Comparison of ENCODE assay signal across 9 cellular contexts in the genomic region with DNA sequence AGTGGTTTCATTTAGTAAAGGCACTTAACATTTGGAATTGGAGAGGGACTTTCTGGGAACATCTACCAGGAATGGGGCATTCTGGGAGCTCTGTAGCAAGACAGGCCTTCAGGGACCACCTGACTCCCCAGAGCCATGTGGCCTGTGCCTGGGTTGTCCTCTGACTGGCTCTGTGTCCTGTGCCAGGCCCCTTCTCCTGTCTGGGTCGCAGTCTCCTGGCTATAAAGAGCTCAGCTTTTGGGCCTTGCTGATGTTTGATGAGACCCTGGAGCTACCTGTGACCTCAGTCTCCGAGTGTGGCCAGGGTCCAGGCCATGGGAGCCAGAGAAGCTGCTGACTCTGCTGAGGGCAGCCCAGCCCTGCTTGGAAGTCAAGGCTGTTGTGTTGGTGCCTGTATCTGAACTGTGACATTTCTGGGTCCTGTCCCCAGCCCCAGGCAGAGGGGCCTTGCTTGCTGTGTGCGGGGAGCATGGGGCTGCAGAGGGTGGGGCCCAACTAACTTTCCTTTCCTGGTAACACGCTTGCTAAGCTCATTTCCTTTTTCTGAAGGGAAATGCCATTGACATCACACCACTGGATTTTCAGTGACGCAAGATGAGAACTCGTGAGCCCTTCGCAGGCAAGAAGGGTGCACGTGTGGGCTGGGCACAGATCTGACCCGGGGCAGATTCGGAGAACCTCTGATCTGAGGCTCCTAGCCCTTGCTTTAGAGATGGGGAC. TPM values are rescaled to one million over a fixed set of nuclear protein-coding genes. Genes with fewer than 3 reads are reported as not detected.
DNase-seq lines count a peak whose midpoint lies in the region; ATAC-seq and TF ChIP-seq lines count a peak whose summit lies in the region.
"Had no signal": no experiment of that assay in that cellular context is flagged by ENCODE, and none has a peak within 500 bp of the region (broad histone marks: within the 10 kb centered on the region; RNA-seq: fewer than 3 reads in every experiment).

No MANE protein-coding gene starts in this region.

- peak; percentile 66 to 90 (median 76) for ATAC-seq in heart left ventricle
- ATAC-seq in GM19395 (IDR thresholded peaks at IDR 0.05; ENCODE audit: unreplicated experiment) = no peak
- ATAC-seq: SK-N-SH treated with all-trans-retinoic acid at 6 μM for 48 hours had no signal

- peak; percentile 13 to 14 for TF ChIP-seq POLR2A in heart left ventricle (IDR thresholded peaks at IDR 0.05)

- H3K4me1 Mint-ChIP-seq in activated T-cell treated with anti-CD3 and anti-CD28 coated beads, Interleukin-2, amount 50 U/mL, for 24 hours (ENCODE audit: low read depth) = peaks cover 46% of the 10 kb centered on the region

- H3K9me3 Mint-ChIP-seq in activated T-cell treated with anti-CD3 and anti-CD28 coated beads, Interleukin-2, amount 50 U/mL, for 24 hours = peaks cover 11% of the 10 kb centered on the region

- intact Hi-C loops in heart left ventricle (cut with DNase I) = no loop called here

- no peaks in the 10 kb centered on the region for H3F3A ChIP-seq in smooth muscle cell (ENCODE audit: low read depth)

- 50 to 66% (median 61%) methylated on average over 3 to 10 of the region's 10 CpGs for WGBS in heart left ventricle, 4 donors
- WGBS in smooth muscle cell (ENCODE audit: low lambda C conversion rate) = 63% methylated on average over 10 of the region's 10 CpGs

- no peaks in the 10 kb centered on the region for H4K20me1 ChIP-seq in smooth muscle cell (ENCODE audit: low read depth)

- H3K27me3 ChIP-seq in heart left ventricle = no peaks in the 10 kb centered on the region
- H3K27me3 ChIP-seq in smooth muscle cell (ENCODE audit: low read depth) = no peaks in the 10 kb centered on the region
- no peaks in the 10 kb centered on the region for H3K27me3 ChIP-seq in SJCRH30

- TF ChIP-seq CTCF in heart left ventricle (IDR thresholded peaks at IDR 0.05) (no peak), smooth muscle cell (IDR thresholded peaks at IDR 0.05; ENCODE audit: borderline replicate concordance, insufficient read depth, poor library complexity, severe bottlenecking) (no peak)

- no peaks in the 10 kb centered on the region for H3K27me3 Mint-ChIP-seq in activated T-cell treated with anti-CD3 and anti-CD28 coated beads, Interleukin-2, amount 50 U/mL, for 24 hours

- H3K36me3 Mint-ChIP-seq in activated T-cell treated with anti-CD3 and anti-CD28 coated beads, Interleukin-2, amount 50 U/mL, for 24 hours (ENCODE audit: low read depth) = no peaks in the 10 kb centered on the region

- DNase-seq in HS-5 (ENCODE audit: low read depth) (peak; percentile 71), heart left ventricle (peak in 4 of 5 donors; percentile 63 to 80 (median 72)), smooth muscle cell (lab: John Stamatoyannopoulos, UW; ENCODE audit: unreplicated experiment) (no peak), SJCRH30 (no peak), iPS-NIHi7 (ENCODE audit: extremely low spot score) (no peak), GM19238 (ENCODE audit: insufficient read length, low spot score) (no peak)
- DNase-seq in activated T-cell treated with anti-CD3 and anti-CD28 coated beads, Interleukin-2, amount 50 U/mL, for 24 hours = peak; percentile 43

- H3K27ac ChIP-seq in heart left ventricle = peak overlapping the region; percentile 79 to 96 (median 90)
- peak overlapping the region; percentile 59 for H3K27ac ChIP-seq in smooth muscle cell (ENCODE audit: low read depth)
- H3K27ac ChIP-seq in SJCRH30 = no peak overlapping the region

- no peaks in the 10 kb centered on the region for H3K79me2 ChIP-seq in smooth muscle cell (ENCODE audit: low read depth)

- H3K36me3 ChIP-seq in heart left ventricle (no peaks in the 10 kb centered on the region), smooth muscle cell (ENCODE audit: low read depth) (no peaks in the 10 kb centered on the region), SJCRH30 (no peaks in the 10 kb centered on the region)

- peak overlapping the region; percentile 39 for H3K9ac ChIP-seq in smooth muscle cell (ENCODE audit: low read depth)

- no peak overlapping the region for H3K4me2 ChIP-seq in smooth muscle cell

- no peak overlapping the region for H3K4me3 Mint-ChIP-seq in activated T-cell treated with anti-CD3 and anti-CD28 coated beads, Interleukin-2, amount 50 U/mL, for 24 hours

- H2AFZ ChIP-seq in smooth muscle cell (ENCODE audit: low read depth) = peak overlapping the region; percentile 27

- H3K9me3 ChIP-seq in heart left ventricle (peaks cover 0 to 12% (median 7%) of the 10 kb centered on the region in 12 donors), smooth muscle cell (replicated peaks; ENCODE audit: low read depth) (no peaks in the 10 kb centered on the region), SJCRH30 (replicated peaks) (no peaks in the 10 kb centered on the region)

- peak overlapping the region; percentile 67 for H3K27ac Mint-ChIP-seq in activated T-cell treated with anti-CD3 and anti-CD28 coated beads, Interleukin-2, amount 50 U/mL, for 24 hours

- H3K4me1 ChIP-seq in heart left ventricle (peaks cover 0 to 53% (median 23%) of the 10 kb centered on the region in 12 donors), smooth muscle cell (ENCODE audit: low read depth) (no peaks in the 10 kb centered on the region), SJCRH30 (peaks cover 5% of the 10 kb centered on the region; the same call in 1 of the 2 replicates)

- peak overlapping the region in 2 of 12 donors; percentile 10 to 19 for H3K4me3 ChIP-seq in heart left ventricle
- no peak overlapping the region for H3K4me3 ChIP-seq in smooth muscle cell
- H3K4me3 ChIP-seq in SJCRH30 = no peak overlapping the region

RNA-seq across cellular contexts. Expression of a gene that starts 41.3 kb away (rescaled TPM):
- total RNA-seq in heart left ventricle (10 to 100 TPM; 20.1 to 67.1 (median 26.9) TPM), smooth muscle cell (147 and 171 TPM in 2 replicates)
- polyA plus RNA-seq in heart left ventricle (10 to 100 TPM; 46.4 to 79.0 TPM), smooth muscle cell (330 and 444 TPM in 2 replicates)
- 0.15 and 0.30 TPM in 2 replicates for total RNA-seq in SJCRH30 (2014; rRNA removed; shearing (Covaris generic))

Comparison
In these comparisons a context has a peak if more than half of its experiments do, and no peak if none do; other contexts are left out.
1. DNase-seq: peak in HS-5 (single experiment), activated T-cell treated with anti-CD3 and anti-CD28 coated beads, Interleukin-2, amount 50 U/mL, for 24 hours (single experiment) and heart left ventricle (4 of 5); none in smooth muscle cell (single experiment), SJCRH30 (0 of 2), iPS-NIHi7 (single experiment) and GM19238 (single experiment).
2. RNA of a gene that starts 41.3 kb away (total RNA-seq): 147 to 171 TPM in smooth muscle cell and 20.1 to 67.1 TPM in heart left ventricle; 0.15 to 0.30 TPM in SJCRH30; every median in the first group is over 10 times any median in the second.